In the genomic region with DNA sequence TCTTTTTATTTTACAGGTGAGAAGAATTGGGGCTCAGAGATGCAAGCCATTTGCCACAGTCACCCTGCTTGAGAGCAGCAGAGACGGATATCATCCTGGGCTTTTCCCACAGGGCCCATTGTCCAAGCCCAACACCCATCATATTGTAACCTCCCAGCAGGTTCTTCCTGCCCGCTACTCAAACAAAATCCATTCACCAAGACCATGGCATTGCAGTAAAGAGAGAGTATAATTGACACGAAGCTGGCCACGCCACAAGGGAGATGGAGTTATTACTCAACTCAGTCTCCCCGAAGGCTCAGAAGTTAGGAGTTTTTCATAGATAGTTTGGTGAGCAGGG, we compare ENCODE assay signal across 29 cellular contexts.
"Had no signal": no experiment of that assay in that cellular context is flagged by ENCODE, and none has a peak within 500 bp of the region (broad histone marks: within the 10 kb centered on the region; RNA-seq: fewer than 3 reads in every experiment).

No MANE protein-coding gene starts in this region.

- ATAC-seq: activated CD8-positive, alpha-beta T cell treated with anti-CD3 and anti-CD28 coated beads for 36 hours; activated T-cell treated with anti-CD3 and anti-CD28 coated beads, Interleukin-2, amount 50 U/mL, for 72 hours; activated T-helper 17 cell treated with anti-CD3 and anti-CD28 coated beads, Interleukin-2, amount 50 U/mL, for 72 hours; Right ventricle myocardium inferior had no signal

- H3K36me3 ChIP-seq: ascending aorta, cardiac muscle cell, SJCRH30, WERI-Rb-1 had no signal

- H3K27me3 ChIP-seq: ascending aorta, cardiac muscle cell had no signal

- H3K4me2 ChIP-seq: PC-9 had no signal

- H3K4me1 ChIP-seq: ascending aorta, SJCRH30 had no signal

- DNase-seq: activated CD4-positive, alpha-beta T cell treated with anti-CD3 and anti-CD28 coated beads, Interleukin-2, amount 10 ng/mL, durations not matched to agents 24 days and 14 days; activated CD4-positive, alpha-beta T cell treated with anti-CD3 and anti-CD28 coated beads, Interleukin-2, amount 50 U/mL, for 4 hours; activated CD8-positive, alpha-beta T cell treated with anti-CD3 and anti-CD28 coated beads for 36 hours; activated effector memory CD4-positive, alpha-beta T cell treated with anti-CD3 and anti-CD28 coated beads, Interleukin-2, amount 50 U/mL, for 16 hours; activated naive CD4-positive, alpha-beta T cell; activated naive CD4-positive, alpha-beta T cell treated with anti-CD3 and anti-CD28 coated beads, Interleukin-2, amount 50 U/mL, for 16 hours; activated naive CD8-positive, alpha-beta T cell treated with anti-CD3 and anti-CD28 coated beads for 36 hours; activated T-cell treated with anti-CD3 and anti-CD28 coated beads, Interleukin-2, amount 50 U/mL, for 1 hour; activated T-cell treated with anti-CD3 and anti-CD28 coated beads, Interleukin-2, amount 50 U/mL, for 72 hours; amniotic stem cell; NCI-H1092 treated with DMSO at 0.1 percent for 48 hours; NCI-H1417; NCI-H146; NCI-H187; NCI-H2029 treated with DMSO at 0.1 percent for 48 hours; NCI-H226; NCI-H446 treated with DMSO at 0.1 percent for 48 hours; NCI-H524 treated with DMSO at 0.1 percent for 48 hours; PC-9; SJCRH30; T1000; WERI-Rb-1 had no signal

- H2AFZ ChIP-seq: PC-9 had no signal

- H3K9me3 ChIP-seq: ascending aorta, SJCRH30 had no signal

- H3K27ac ChIP-seq: ascending aorta, cardiac muscle cell, PC-9, RWPE1, SJCRH30, SK-N-MC, WERI-Rb-1 had no signal

- FAIRE-seq: RCC 7860 had no signal

- H3K4me3 ChIP-seq: ascending aorta, cardiac muscle cell, PC-9, SJCRH30, SK-N-MC had no signal
